Comparison of ENCODE assay signal across 14 cellular contexts in genomic region chrX:1386338-1387127, GRCh38. TPM values are rescaled to one million over a fixed set of nuclear protein-coding genes. Genes with fewer than 3 reads are reported as not detected.
DNase-seq lines count a peak whose midpoint lies in the region; ATAC-seq and TF ChIP-seq lines count a peak whose summit lies in the region.
"Had no signal": no experiment of that assay in that cellular context is flagged by ENCODE, and none has a peak within 500 bp of the region (broad histone marks: within the 10 kb centered on the region; RNA-seq: fewer than 3 reads in every experiment).

No MANE protein-coding gene starts in this region.

- peaks cover 61% of the 10 kb centered on the region for H3K36me3 ChIP-seq in CD4-positive, alpha-beta memory T cell (ENCODE audit: insufficient read depth, low read length)
- H3K36me3 ChIP-seq in mucosa of descending colon (ENCODE audit: low read depth) (peaks cover 12% of the 10 kb centered on the region), transverse colon (peaks cover 1 to 55% (median 32%) of the 10 kb centered on the region in 4 donors)

- no peak for DNase-seq in CD4-positive, alpha-beta memory T cell
- DNase-seq in MCF 10A (ENCODE audit: unreplicated experiment) (no peak), mucosa of descending colon (peak in 2 of 3 donors; percentile 10 to 24), transverse colon (no peak), nephron progenitor cell (no peak), NCI-H2171 (lab: John Stamatoyannopoulos, UW) (no peak), EL (no peak)
- DNase-seq: C1 segment of cervical spinal cord, DMS79 treated with DMSO at 0.1 percent for 48 hours, NCI-H2081, NCI-H748 treated with DMSO at 0.1 percent for 48 hours had no signal

- H3K27ac ChIP-seq in CD4-positive, alpha-beta memory T cell (ENCODE audit: low read depth, low read length) = no peak overlapping the region
- H3K27ac ChIP-seq in transverse colon = no peak overlapping the region
- H3K27ac ChIP-seq: parathyroid adenoma had no signal

- BruUV-seq in MCF 10A (replicated peaks; lab: Mats Ljungman, UMichigan) = TSS peak; percentile 14

- TF ChIP-seq POLR2A in GM10847 (IDR thresholded peaks at IDR 0.05; ENCODE audit: extremely low read depth, insufficient read length) (peak; percentile 1), transverse colon (IDR thresholded peaks at IDR 0.05) (no peak)

- peaks cover 34% of the 10 kb centered on the region for H3K4me1 ChIP-seq in CD4-positive, alpha-beta memory T cell (ENCODE audit: insufficient read depth, low read length)
- peaks cover 20% of the 10 kb centered on the region for H3K4me1 ChIP-seq in mucosa of descending colon (ENCODE audit: low read depth)
- peaks cover 10 to 40% (median 28%) of the 10 kb centered on the region in 4 donors for H3K4me1 ChIP-seq in transverse colon
- H3K4me1 ChIP-seq: parathyroid adenoma had no signal

- intact Hi-C loops in CD4-positive, alpha-beta memory T cell (cut with micrococcal nuclease) = no loop called here
- intact Hi-C loops in MCF 10A (cut with micrococcal nuclease) (no loop called here), mucosa of descending colon (cut with DNase I, micrococcal nuclease) (no loop called here), transverse colon (cut with DNase I; ENCODE audit: low total_unique reads) (no loop called here)

- peaks cover 0 to 4% (median 0%) of the 10 kb centered on the region in 8 donors for H3K9me3 Mint-ChIP-seq in CD4-positive, alpha-beta memory T cell
- H3K9me3 Mint-ChIP-seq in MCF 10A (ENCODE audit: unreplicated experiment) (no peaks in the 10 kb centered on the region), nephron progenitor cell (no peaks in the 10 kb centered on the region)

- WGBS in transverse colon (ENCODE audit: low coverage in 1 of 2), 2 donors = 93% methylated on average over 41 of the region's 41 CpGs; no CpG with 5 or more reads in 1 of the 2 donors

- H3K9me3 ChIP-seq in CD4-positive, alpha-beta memory T cell (ENCODE audit: control insufficient read depth in 1 of 2, low read length in 2 of 2) = no peaks in the 10 kb centered on the region
- H3K9me3 ChIP-seq in mucosa of descending colon (no peaks in the 10 kb centered on the region), transverse colon (no peaks in the 10 kb centered on the region)

- no peak overlapping the region for H3K4me3 ChIP-seq in CD4-positive, alpha-beta memory T cell (ENCODE audit: low read length in 2 of 2)
- H3K4me3 ChIP-seq in mucosa of descending colon (no peak overlapping the region), transverse colon (no peak overlapping the region)

- H3K27me3 Mint-ChIP-seq in CD4-positive, alpha-beta memory T cell = no peaks in the 10 kb centered on the region
- H3K27me3 Mint-ChIP-seq in MCF 10A (ENCODE audit: insufficient read depth, unreplicated experiment) (no peaks in the 10 kb centered on the region), nephron progenitor cell (ENCODE audit: low read depth, poor library complexity) (peaks cover 8% of the 10 kb centered on the region)

- POLR2A ChIA-PET in CD4-positive, alpha-beta memory T cell (lab: Charles Lee; ENCODE audit: partially characterized antibody) = no interaction called here
- POLR2A ChIA-PET in MCF 10A (lab: Yijun Ruan, JAX) = no interaction called here

- H3K27me3 ChIP-seq in CD4-positive, alpha-beta memory T cell (ENCODE audit: insufficient read depth, low read length) = no peaks in the 10 kb centered on the region
- no peaks in the 10 kb centered on the region for H3K27me3 ChIP-seq in transverse colon

- no peak for TF ChIP-seq EP300 in transverse colon (IDR thresholded peaks at IDR 0.05; ENCODE audit: low read depth)

- peaks cover 40 to 55% of the 10 kb centered on the region in 2 donors for H3K36me3 Mint-ChIP-seq in CD4-positive, alpha-beta memory T cell
- H3K36me3 Mint-ChIP-seq in MCF 10A (ENCODE audit: insufficient read depth, unreplicated experiment) (peaks cover 100% of the 10 kb centered on the region), nephron progenitor cell (ENCODE audit: low read depth) (peaks cover 69% of the 10 kb centered on the region)

- in situ Hi-C loops in transverse colon (cut with MboI; ENCODE audit: low pct_ligation_motif_present in 1 of 4, low pct_unique_long_range_greater_than_20kb in 1 of 4, low sequenced_read_pairs in 3 of 4) = loop anchor here in 1 of 4 donors (25.0 kb wide), 1 partner anchor 201 kb away; the partner anchor contains the start of gene AKAP17A

- no peak for ATAC-seq in mucosa of descending colon

- CTCF ChIA-PET in CD4-positive, alpha-beta memory T cell (lab: Charles Lee; ENCODE audit: partially characterized antibody) = no interaction called here
- CTCF ChIA-PET in MCF 10A (lab: Yijun Ruan, JAX) = no interaction called here

- H3K4me3 Mint-ChIP-seq in CD4-positive, alpha-beta memory T cell = no peak overlapping the region
- no peak overlapping the region for H3K4me3 Mint-ChIP-seq in MCF 10A (ENCODE audit: unreplicated experiment)
- H3K4me3 Mint-ChIP-seq in nephron progenitor cell = no peak overlapping the region

- TF ChIP-seq CTCF in MCF 10A (IDR thresholded peaks at IDR 0.05; ENCODE audit: unreplicated experiment) = no peak
- no peak for TF ChIP-seq CTCF in mucosa of descending colon (IDR thresholded peaks at IDR 0.05)
- no peak for TF ChIP-seq CTCF in transverse colon (IDR thresholded peaks at IDR 0.05)
- TF ChIP-seq CTCF in nephron progenitor cell (IDR thresholded peaks at IDR 0.05) = no peak

- H3K4me1 Mint-ChIP-seq in CD4-positive, alpha-beta memory T cell = peaks cover 6 to 32% (median 18%) of the 10 kb centered on the region in 4 donors
- peaks cover 6% of the 10 kb centered on the region for H3K4me1 Mint-ChIP-seq in MCF 10A (ENCODE audit: insufficient read depth, unreplicated experiment)
- H3K4me1 Mint-ChIP-seq in nephron progenitor cell = peaks cover 24% of the 10 kb centered on the region

- peak overlapping the region in 4 of 7 donors; percentile 51 to 72 (median 64) for H3K27ac Mint-ChIP-seq in CD4-positive, alpha-beta memory T cell
- H3K27ac Mint-ChIP-seq in MCF 10A (ENCODE audit: low read depth, unreplicated experiment) (no peak overlapping the region), nephron progenitor cell (no peak overlapping the region)

RNA-seq across cellular contexts. Expression of gene SLC25A6, which starts 5.4 kb away (rescaled TPM):
- 100 to 1,000 TPM; 249 to 252 TPM for total RNA-seq in CD4-positive, alpha-beta memory T cell
- polyA plus RNA-seq in CD4-positive, alpha-beta memory T cell = 100 to 1,000 TPM; 525 to 540 TPM
- total RNA-seq in MCF 10A (2022) (319 and 463 TPM in 2 replicates), mucosa of descending colon (100 to 1,000 TPM; 435 to 455 (median 450) TPM), transverse colon (100 to 1,000 TPM; 473 to 699 (median 574) TPM)

RNA-seq across cellular contexts. Expression of gene IL3RA, which starts 49.9 kb away (rescaled TPM):
- under 1 TPM in 1 of 2 experiments, not detected in 1; 0.53 TPM for total RNA-seq in CD4-positive, alpha-beta memory T cell
- under 1 TPM in 1 of 2 donors, not detected in 1; 0.29 TPM for polyA plus RNA-seq in CD4-positive, alpha-beta memory T cell
- total RNA-seq in MCF 10A (2022) (not detected in 2 replicates), mucosa of descending colon (10 to 100 TPM in 1 of 3 donors, 1 to 10 TPM in 2; 6.3 to 11.6 (median 8.5) TPM), transverse colon (10 to 100 TPM in 1 of 4 donors, 1 to 10 TPM in 3; 3.0 to 11.1 (median 5.8) TPM)
- total RNA-seq: HT1080 had no signal

Comparison
In these comparisons a context has a peak if more than half of its experiments do, and no peak if none do; other contexts are left out.
1. DNase-seq: peak in mucosa of descending colon (2 of 3); none in CD4-positive, alpha-beta memory T cell (0 of 5), MCF 10A (single experiment), transverse colon (single experiment), nephron progenitor cell (single experiment), NCI-H2171 (single experiment) and EL (single experiment).
2. H3K27ac Mint-ChIP-seq: peak in CD4-positive, alpha-beta memory T cell (4 of 7); none in MCF 10A (single experiment) and nephron progenitor cell (single experiment).